In genomic region chr16:58584831-58585505, GRCh38 we compare ENCODE assay signal across 20 cellular contexts. TPM values are rescaled to one million over a fixed set of nuclear protein-coding genes. Genes with fewer than 3 reads are reported as not detected.
A peak's percentile ranks its signal among the peaks of the same experiment; 100 is the strongest.
DNase-seq lines count a peak whose midpoint lies in the region; ATAC-seq and TF ChIP-seq lines count a peak whose summit lies in the region.
"Had no signal": no experiment of that assay in that cellular context is flagged by ENCODE, and none has a peak within 500 bp of the region (broad histone marks: within the 10 kb centered on the region; RNA-seq: fewer than 3 reads in every experiment).

No MANE protein-coding gene starts in this region.

- no peaks in the 10 kb centered on the region for H3K9me3 ChIP-seq in ovary
- H3K9me3 ChIP-seq: stomach, upper lobe of left lung had no signal

- CTCF ChIA-PET in WTC11 (lab: Charles Lee): interaction anchor here (1.2 to 1.6 kb wide), 2 partner anchors 11 to 76 kb away, joined by 3 to 4 read pairs; no protein-coding TSS in a partner anchor

- H3K27me3 Mint-ChIP-seq in CD14-positive monocyte (ENCODE audit: low read depth in 3 of 3) (no peaks in the 10 kb centered on the region), memory B cell (no peaks in the 10 kb centered on the region), WTC11 (ENCODE audit: low read depth) (no peaks in the 10 kb centered on the region)
- H3K27me3 Mint-ChIP-seq in activated naive CD8-positive, alpha-beta T cell treated with anti-CD3 and anti-CD28 coated beads for 36 hours: no peaks in the 10 kb centered on the region
- H3K27me3 Mint-ChIP-seq: activated naive CD4-positive, alpha-beta T cell treated with anti-CD3 and anti-CD28 coated beads, Interleukin-2, amount 10 ng/mL, durations not matched to agents 7 days and 5 days; B cell had no signal

- no peaks in the 10 kb centered on the region for H3K36me3 ChIP-seq in ovary

- TF ChIP-seq CTCF in CD14-positive monocyte (IDR thresholded peaks at IDR 0.05): no peak
- TF ChIP-seq CTCF in WTC11 (IDR thresholded peaks at IDR 0.05): no peak
- no peak for TF ChIP-seq CTCF in ovary (IDR thresholded peaks at IDR 0.05)

- no peak for TF ChIP-seq POLR2A in ovary (IDR thresholded peaks at IDR 0.05)

- no peaks in the 10 kb centered on the region for H3K4me1 Mint-ChIP-seq in CD14-positive monocyte
- peaks cover 16% of the 10 kb centered on the region for H3K4me1 Mint-ChIP-seq in activated naive CD8-positive, alpha-beta T cell treated with anti-CD3 and anti-CD28 coated beads for 36 hours
- peaks cover 4% of the 10 kb centered on the region for H3K4me1 Mint-ChIP-seq in memory B cell
- no peaks in the 10 kb centered on the region for H3K4me1 Mint-ChIP-seq in WTC11
- H3K4me1 Mint-ChIP-seq: B cell had no signal

- H3K4me3 Mint-ChIP-seq in CD14-positive monocyte (no peak overlapping the region), memory B cell (no peak overlapping the region), WTC11 (no peak overlapping the region)
- H3K4me3 Mint-ChIP-seq in activated naive CD8-positive, alpha-beta T cell treated with anti-CD3 and anti-CD28 coated beads for 36 hours: no peak overlapping the region
- H3K4me3 Mint-ChIP-seq: activated naive CD4-positive, alpha-beta T cell treated with anti-CD3 and anti-CD28 coated beads, Interleukin-2, amount 10 ng/mL, durations not matched to agents 7 days and 5 days; B cell had no signal

- H3K9me3 Mint-ChIP-seq in CD14-positive monocyte (no peaks in the 10 kb centered on the region), memory B cell (no peaks in the 10 kb centered on the region), WTC11 (peaks cover 9% of the 10 kb centered on the region)
- no peaks in the 10 kb centered on the region for H3K9me3 Mint-ChIP-seq in activated naive CD8-positive, alpha-beta T cell treated with anti-CD3 and anti-CD28 coated beads for 36 hours
- H3K9me3 Mint-ChIP-seq: activated naive CD4-positive, alpha-beta T cell treated with anti-CD3 and anti-CD28 coated beads, Interleukin-2, amount 10 ng/mL, durations not matched to agents 7 days and 5 days had no signal

- WGBS in ovary, 3 donors: 74 to 79% (median 75%) methylated on average over 8 of the region's 8 CpGs

- no peak overlapping the region for H3K4me3 ChIP-seq in ovary
- H3K4me3 ChIP-seq: coronary artery, lung, stomach, upper lobe of left lung had no signal

- H3K27ac Mint-ChIP-seq in CD14-positive monocyte: peak overlapping the region in 5 of 7 donors; percentile 1 to 83 (median 24)
- peak overlapping the region; percentile 48 for H3K27ac Mint-ChIP-seq in activated naive CD8-positive, alpha-beta T cell treated with anti-CD3 and anti-CD28 coated beads for 36 hours
- H3K27ac Mint-ChIP-seq in memory B cell: peak overlapping the region; percentile 41
- H3K27ac Mint-ChIP-seq in WTC11: no peak overlapping the region
- H3K27ac Mint-ChIP-seq: activated naive CD4-positive, alpha-beta T cell treated with anti-CD3 and anti-CD28 coated beads, Interleukin-2, amount 10 ng/mL, durations not matched to agents 7 days and 5 days; B cell had no signal

- H3K4me1 ChIP-seq in ovary (ENCODE audit: insufficient read depth): no peaks in the 10 kb centered on the region
- H3K4me1 ChIP-seq: upper lobe of left lung had no signal

- no peak overlapping the region for H3K27ac ChIP-seq in ovary
- H3K27ac ChIP-seq: coronary artery, HL-60, stomach, upper lobe of left lung had no signal

- intact Hi-C loops in CD14-positive monocyte (cut with micrococcal nuclease): loop anchor here in 1 of 2 donors (5.0 kb wide), 1 partner anchor 43 kb away; no protein-coding TSS in a partner anchor
- intact Hi-C loops in cardiac septum (cut with DNase I): no loop called here
- intact Hi-C loops in ovary (cut with DNase I): no loop called here

- TF ChIP-seq EP300 in ovary (IDR thresholded peaks at IDR 0.05): no peak

- H3K27me3 ChIP-seq in ovary: no peaks in the 10 kb centered on the region
- H3K27me3 ChIP-seq: stomach, upper lobe of left lung had no signal

- POLR2A ChIA-PET in WTC11 (lab: Charles Lee): no interaction called here

- H3K36me3 Mint-ChIP-seq in CD14-positive monocyte (peaks cover 85 to 93% of the 10 kb centered on the region in 2 donors), memory B cell (peaks cover 24% of the 10 kb centered on the region), WTC11 (peaks cover 80% of the 10 kb centered on the region)
- H3K36me3 Mint-ChIP-seq in activated naive CD8-positive, alpha-beta T cell treated with anti-CD3 and anti-CD28 coated beads for 36 hours: peaks cover 19% of the 10 kb centered on the region

- ATAC-seq in memory B cell (ENCODE audit: low read depth) (no peak), WTC11 (no peak)

- DNase-seq in CD14-positive monocyte (ENCODE audit: low spot score) (no peak), GM03348 (ENCODE audit: low spot score) (peak; percentile 42), memory B cell (ENCODE audit: low spot score in 2 of 2) (no peak), WTC11 (ENCODE audit: low spot score) (no peak), cardiac septum (ENCODE audit: low spot score) (no peak), ovary (no peak)
- no peak for DNase-seq in activated naive CD8-positive, alpha-beta T cell treated with anti-CD3 and anti-CD28 coated beads for 36 hours
- DNase-seq: activated CD4-positive, alpha-beta T cell treated with anti-CD3 and anti-CD28 coated beads for 4 hours; activated naive CD4-positive, alpha-beta T cell treated with anti-CD3 and anti-CD28 coated beads, Interleukin-2, amount 10 ng/mL, durations not matched to agents 7 days and 5 days; foreskin fibroblast; hippocampal formation; NCI-H2081 treated with DMSO at 0.1 percent for 48 hours; NCI-H510A treated with DMSO at 0.1 percent for 48 hours; posterior cingulate gyrus; stomach; upper lobe of left lung had no signal

TF ChIP-seq in WTC11, 78 proteins besides CTCF, POLR2A, EP300 and RAD21:
- TF ChIP-seq ATF3 (CRISPR knock-in tag; conservative IDR thresholded peaks at IDR 0.05) (no peak), IRF2 (CRISPR knock-in tag; IDR thresholded peaks at IDR 0.05; ENCODE audit: borderline replicate concordance, low read depth) (no peak), NFYB (CRISPR knock-in tag; conservative IDR thresholded peaks at IDR 0.05; ENCODE audit: low read depth) (no peak), FOXJ3 (CRISPR knock-in tag; IDR thresholded peaks at IDR 0.05; ENCODE audit: borderline replicate concordance) (no peak), CBFB (CRISPR knock-in tag; IDR thresholded peaks at IDR 0.05; ENCODE audit: low read depth) (no peak), NFATC4 (CRISPR knock-in tag; IDR thresholded peaks at IDR 0.05) (no peak), FOXP4 (CRISPR knock-in tag; IDR thresholded peaks at IDR 0.05) (no peak), ATF2 (CRISPR knock-in tag; IDR thresholded peaks at IDR 0.05; ENCODE audit: borderline replicate concordance, low read depth) (no peak), ZNF671 (CRISPR knock-in tag; IDR thresholded peaks at IDR 0.05) (no peak), MXD4 (CRISPR knock-in tag; IDR thresholded peaks at IDR 0.05; ENCODE audit: borderline replicate concordance) (no peak), E2F4 (CRISPR knock-in tag; IDR thresholded peaks at IDR 0.05; ENCODE audit: borderline replicate concordance, low read depth) (no peak)

RNA-seq across cellular contexts. Expression of gene CNOT1, which starts 44.7 kb away (rescaled TPM):
- 10 to 100 TPM; 50.8 to 60.8 TPM for polyA plus RNA-seq in CD14-positive monocyte
- 100 to 1,000 TPM; 295 to 317 TPM for total RNA-seq in activated naive CD8-positive, alpha-beta T cell treated with anti-CD3 and anti-CD28 coated beads for 36 hours
- 278 to 314 TPM (median 283 TPM) in 3 replicates for total RNA-seq in WTC11 (2021)
- total RNA-seq in cardiac septum: 85.6 TPM
- total RNA-seq in ovary: 100 to 1,000 TPM in 5 of 7 donors, 10 to 100 TPM in 2; 64.7 to 145 (median 126) TPM
- 100 to 1,000 TPM in 1 of 2 donors, 10 to 100 TPM in 1; 63.8 to 105 TPM for polyA plus RNA-seq in ovary
